In the genomic region with DNA sequence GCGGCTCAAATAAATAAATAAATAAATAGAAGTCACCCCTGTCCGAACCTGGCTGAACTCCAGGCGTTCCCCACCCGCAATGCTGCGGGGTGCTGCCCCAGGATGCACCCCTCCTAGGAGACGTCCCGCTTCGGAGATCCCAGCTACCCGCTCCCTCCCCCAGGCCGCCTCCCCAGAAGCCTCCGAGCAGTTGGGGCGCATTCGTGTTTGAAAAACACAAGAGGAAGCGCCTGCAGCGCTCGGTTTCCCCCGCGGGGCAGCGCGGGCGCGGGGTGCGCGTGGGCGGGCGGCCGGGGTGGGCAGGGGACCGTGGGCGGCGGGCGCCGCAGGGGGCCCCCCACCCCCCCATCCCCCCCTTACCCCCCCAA, we compare ENCODE assay signal across 1 cellular context.
TF ChIP-seq lines count a peak whose summit lies in the region.

No MANE protein-coding gene starts in this region.

TF ChIP-seq in H1, 55 proteins besides CTCF, POLR2A, EP300 and RAD21:
- no peak for TF ChIP-seq KDM4A (IDR thresholded peaks at IDR 0.05; ENCODE audit: low read depth, low read length, severe bottlenecking)
- TF ChIP-seq BACH1 (IDR thresholded peaks at IDR 0.05; ENCODE audit: low read length), result no peak
- peak; percentile 4; the same call in 1 of the 2 replicates for TF ChIP-seq SUZ12 (IDR thresholded peaks at IDR 0.05; ENCODE audit: low read length)
- TF ChIP-seq RNF2 (IDR thresholded peaks at IDR 0.05; ENCODE audit: borderline replicate concordance, low read depth, low read length, missing control alignments, poor library complexity, severe bottlenecking), result no peak
- no peak for TF ChIP-seq E2F6 (IDR thresholded peaks at IDR 0.05)
- TF ChIP-seq ATF3 (IDR thresholded peaks at IDR 0.05; ENCODE audit: insufficient read depth, low read depth, low read length), result no peak
- no peak for TF ChIP-seq POU5F1 (IDR thresholded peaks at IDR 0.05; ENCODE audit: low read depth, low read length)
- no peak for TF ChIP-seq RFX5 (IDR thresholded peaks at IDR 0.05; ENCODE audit: borderline replicate concordance, low read depth, low read length)
- peak; percentile 16; the same call in 1 of the 2 replicates for TF ChIP-seq YY1 (IDR thresholded peaks at IDR 0.05; ENCODE audit: low read depth, low read length)
- TF ChIP-seq KDM5A (IDR thresholded peaks at IDR 0.05; ENCODE audit: low read length), result no peak
- TF ChIP-seq HDAC6 (IDR thresholded peaks at IDR 0.05; ENCODE audit: low read depth, low read length), result no peak
- 0 out of 2 replicates have a peak, but pooled peaks have one; percentile 26 for TF ChIP-seq EGR1 (IDR thresholded peaks at IDR 0.05; ENCODE audit: borderline replicate concordance, low read depth, low read length)
- TF ChIP-seq SRF (IDR thresholded peaks at IDR 0.05; ENCODE audit: low read depth, low read length), result no peak
- no peak for TF ChIP-seq CEBPB (IDR thresholded peaks at IDR 0.05; ENCODE audit: low read depth, low read length)
- TF ChIP-seq MAX (IDR thresholded peaks at IDR 0.05), result no peak
- no peak for TF ChIP-seq CHD1 (IDR thresholded peaks at IDR 0.05; ENCODE audit: low read depth, low read length)
- TF ChIP-seq RBBP5 (IDR thresholded peaks at IDR 0.05; ENCODE audit: borderline replicate concordance, low read depth, low read length), result peak; percentile 99
- no peak for TF ChIP-seq TAF7 (optimal IDR thresholded peaks at IDR 0.05; ENCODE audit: borderline replicate concordance, low read depth, low read length)
- TF ChIP-seq NRF1 (IDR thresholded peaks at IDR 0.05; ENCODE audit: low read depth, low read length), result no peak
- TF ChIP-seq, protein P1, sequence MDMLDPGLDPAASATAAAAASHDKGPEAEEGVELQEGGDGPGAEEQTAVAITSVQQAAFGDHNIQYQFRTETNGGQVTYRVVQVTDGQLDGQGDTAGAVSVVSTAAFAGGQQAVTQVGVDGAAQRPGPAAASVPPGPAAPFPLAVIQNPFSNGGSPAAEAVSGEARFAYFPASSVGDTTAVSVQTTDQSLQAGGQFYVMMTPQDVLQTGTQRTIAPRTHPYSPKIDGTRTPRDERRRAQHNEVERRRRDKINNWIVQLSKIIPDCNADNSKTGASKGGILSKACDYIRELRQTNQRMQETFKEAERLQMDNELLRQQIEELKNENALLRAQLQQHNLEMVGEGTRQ (IDR thresholded peaks at IDR 0.05; ENCODE audit: low read length), result no peak
- TF ChIP-seq CHD7 (IDR thresholded peaks at IDR 0.05; ENCODE audit: insufficient replicate concordance, low read length), result no peak
- no peak for TF ChIP-seq JUN (IDR thresholded peaks at IDR 0.05; ENCODE audit: low read depth, low read length)
- no peak for TF ChIP-seq SAP30 (IDR thresholded peaks at IDR 0.05; ENCODE audit: insufficient read depth, insufficient replicate concordance, low read length)
- TF ChIP-seq, protein P2, sequence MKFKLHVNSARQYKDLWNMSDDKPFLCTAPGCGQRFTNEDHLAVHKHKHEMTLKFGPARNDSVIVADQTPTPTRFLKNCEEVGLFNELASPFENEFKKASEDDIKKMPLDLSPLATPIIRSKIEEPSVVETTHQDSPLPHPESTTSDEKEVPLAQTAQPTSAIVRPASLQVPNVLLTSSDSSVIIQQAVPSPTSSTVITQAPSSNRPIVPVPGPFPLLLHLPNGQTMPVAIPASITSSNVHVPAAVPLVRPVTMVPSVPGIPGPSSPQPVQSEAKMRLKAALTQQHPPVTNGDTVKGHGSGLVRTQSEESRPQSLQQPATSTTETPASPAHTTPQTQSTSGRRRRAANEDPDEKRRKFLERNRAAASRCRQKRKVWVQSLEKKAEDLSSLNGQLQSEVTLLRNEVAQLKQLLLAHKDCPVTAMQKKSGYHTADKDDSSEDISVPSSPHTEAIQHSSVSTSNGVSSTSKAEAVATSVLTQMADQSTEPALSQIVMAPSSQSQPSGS (IDR thresholded peaks at IDR 0.05; ENCODE audit: low read length), result no peak
- no peak for TF ChIP-seq GABPA (IDR thresholded peaks at IDR 0.05; ENCODE audit: borderline replicate concordance, insufficient read depth, low read length)
- TF ChIP-seq SP1 (IDR thresholded peaks at IDR 0.05; ENCODE audit: low read depth, low read length), result no peak
- no peak for TF ChIP-seq FOSL1 (IDR thresholded peaks at IDR 0.05; ENCODE audit: insufficient read depth, low read depth, low read length)
- peak; percentile 98 for TF ChIP-seq ASH2L (IDR thresholded peaks at IDR 0.05; ENCODE audit: low read length)
- no peak for TF ChIP-seq TAF1 (IDR thresholded peaks at IDR 0.05; ENCODE audit: low read depth, low read length)
- no peak for TF ChIP-seq SP2 (IDR thresholded peaks at IDR 0.05; ENCODE audit: low read length)
- 0 out of 4 replicates have a peak, but pooled peaks have one; percentile 18 to 32 for TF ChIP-seq HDAC2 (IDR thresholded peaks at IDR 0.05; ENCODE audit: borderline replicate concordance in 1 of 2, low read depth in 2 of 2, low read length in 2 of 2)
- TF ChIP-seq SIX5 (IDR thresholded peaks at IDR 0.05; ENCODE audit: low read depth, low read length), result no peak
- TF ChIP-seq PHF8 (conservative IDR thresholded peaks at IDR 0.05; ENCODE audit: low read depth, low read length), result 0 out of 2 replicates have a peak, but pooled peaks have one; percentile 22
- TF ChIP-seq KDM1A (IDR thresholded peaks at IDR 0.05; ENCODE audit: borderline replicate concordance, low read length), result no peak
- no peak for TF ChIP-seq BRCA1 (IDR thresholded peaks at IDR 0.05; ENCODE audit: low read depth, low read length)
- no peak for TF ChIP-seq CBX8 (IDR thresholded peaks at IDR 0.05; ENCODE audit: borderline replicate concordance, low read depth, low read length)
- TF ChIP-seq TBP (IDR thresholded peaks at IDR 0.05; ENCODE audit: low read depth, low read length), result no peak
- no peak for TF ChIP-seq SP4 (IDR thresholded peaks at IDR 0.05; ENCODE audit: low read length)
